8 cellular contexts compared by ENCODE assay signal in genomic region chr12:6277982-6278438, GRCh38. TPM values are rescaled to one million over a fixed set of nuclear protein-coding genes. Genes with fewer than 3 reads are reported as not detected.
DNase-seq lines count a peak whose midpoint lies in the region; ATAC-seq and TF ChIP-seq lines count a peak whose summit lies in the region.

No MANE protein-coding gene starts in this region.

- DNase-seq in GM06990 (ENCODE audit: extremely low read depth, insufficient read length), result peak; percentile 37
- DNase-seq in epithelial cell of esophagus (ENCODE audit: low read depth), result peak; percentile 91
- no peak for DNase-seq in omental fat pad (ENCODE audit: low spot score)
- no peak for DNase-seq in NOMO-1 (lab: John Stamatoyannopoulos, UW; ENCODE audit: unreplicated experiment in 2 of 2)
- no peak for DNase-seq in mucosa of gallbladder (ENCODE audit: low spot score)
- no peak for DNase-seq in G401 (ENCODE audit: low spot score)

- ATAC-seq in HG02571 (IDR thresholded peaks at IDR 0.05; ENCODE audit: unreplicated experiment), result peak; percentile 37
- ATAC-seq in omental fat pad (ENCODE audit: low FRiP score), result peak; percentile 10

- in situ Hi-C loops in G401 (cut with HindIII; ENCODE audit: low sequenced_read_pairs), result no loop called here

- H3K4me3 ChIP-seq in GM06990 (replicated peaks; ENCODE audit: low read depth, low read length), result peak overlapping the region; percentile 53
- H3K4me3 ChIP-seq in WI38 (ENCODE audit: low read depth, low read length), result peak overlapping the region; percentile 50
- H3K4me3 ChIP-seq in epithelial cell of esophagus (ENCODE audit: low read length), result peak overlapping the region; percentile 23

- H3K27me3 ChIP-seq in GM06990 (replicated peaks; ENCODE audit: control insufficient read depth, insufficient read depth, low read length), result peaks cover 7% of the 10 kb centered on the region

- H3K36me3 ChIP-seq in GM06990 (ENCODE audit: control insufficient read depth, insufficient read depth, low read length), result no peaks in the 10 kb centered on the region

- TF ChIP-seq CTCF in GM06990 (IDR thresholded peaks at IDR 0.05; ENCODE audit: insufficient read depth, low read length, poor library complexity, severe bottlenecking) (no peak), WI38 (IDR thresholded peaks at IDR 0.05; ENCODE audit: low read depth, low read length) (no peak), epithelial cell of esophagus (IDR thresholded peaks at IDR 0.05; ENCODE audit: insufficient read depth, low read depth, low read length, missing control alignments) (no peak), omental fat pad (IDR thresholded peaks at IDR 0.05) (no peak)

RNA-seq across cellular contexts. Expression of gene PLEKHG6, which starts 32.5 kb away (rescaled TPM):
- 10 to 100 TPM; 10.1 to 77.1 (median 13.8) TPM for total RNA-seq in omental fat pad
- total RNA-seq in mucosa of gallbladder, result 64.9 TPM
- 0.06 and 0.14 TPM in 2 replicates for total RNA-seq in G401 (2014; rRNA removed; shearing (Covaris generic))

Comparison
In these comparisons a context has a peak if more than half of its experiments do, and no peak if none do; other contexts are left out.
1. DNase-seq: peak in GM06990 (single experiment) and epithelial cell of esophagus (single experiment); none in omental fat pad (single experiment), NOMO-1 (0 of 2), mucosa of gallbladder (single experiment) and G401 (single experiment).
2. Peak in every context shown above with its lines, with median percentiles within 50 percentile points of each other: H3K4me3 ChIP-seq.